Comparison of ENCODE assay signal across 9 cellular contexts in genomic region chr7:40566879-40567278, GRCh38.
"Had no signal": no experiment of that assay in that cellular context is flagged by ENCODE, and none has a peak within 500 bp of the region (broad histone marks: within the 10 kb centered on the region; RNA-seq: fewer than 3 reads in every experiment).

No MANE protein-coding gene starts in this region.

- H3K9me3 Mint-ChIP-seq: HFFc6 had no signal

- H2AFZ ChIP-seq: GM23248 had no signal

- ATAC-seq: HCT116, HepG2 had no signal

- DNase-seq: GM23248, GOT3, H7, HFFc6 had no signal

- H3K36me3 Mint-ChIP-seq: IgD-negative memory B cell had no signal

- H3K9ac ChIP-seq: GM23248 had no signal

- H3K27ac Mint-ChIP-seq: HFFc6, IgD-negative memory B cell had no signal

- H3K4me3 Mint-ChIP-seq: HFFc6, IgD-negative memory B cell had no signal

- H3K4me1 Mint-ChIP-seq: IgD-negative memory B cell had no signal

- H3K27ac ChIP-seq: GM23248, HL-60 had no signal

- H3K27me3 Mint-ChIP-seq: IgD-negative memory B cell had no signal

- H3K36me3 ChIP-seq: HAP-1 had no signal

- H3K4me3 ChIP-seq: GM23248, HAP-1 had no signal

- H3K4me1 ChIP-seq: HAP-1 had no signal

- H3K9me3 ChIP-seq: HAP-1 had no signal
